23 cellular contexts compared by ENCODE assay signal in the genomic region with DNA sequence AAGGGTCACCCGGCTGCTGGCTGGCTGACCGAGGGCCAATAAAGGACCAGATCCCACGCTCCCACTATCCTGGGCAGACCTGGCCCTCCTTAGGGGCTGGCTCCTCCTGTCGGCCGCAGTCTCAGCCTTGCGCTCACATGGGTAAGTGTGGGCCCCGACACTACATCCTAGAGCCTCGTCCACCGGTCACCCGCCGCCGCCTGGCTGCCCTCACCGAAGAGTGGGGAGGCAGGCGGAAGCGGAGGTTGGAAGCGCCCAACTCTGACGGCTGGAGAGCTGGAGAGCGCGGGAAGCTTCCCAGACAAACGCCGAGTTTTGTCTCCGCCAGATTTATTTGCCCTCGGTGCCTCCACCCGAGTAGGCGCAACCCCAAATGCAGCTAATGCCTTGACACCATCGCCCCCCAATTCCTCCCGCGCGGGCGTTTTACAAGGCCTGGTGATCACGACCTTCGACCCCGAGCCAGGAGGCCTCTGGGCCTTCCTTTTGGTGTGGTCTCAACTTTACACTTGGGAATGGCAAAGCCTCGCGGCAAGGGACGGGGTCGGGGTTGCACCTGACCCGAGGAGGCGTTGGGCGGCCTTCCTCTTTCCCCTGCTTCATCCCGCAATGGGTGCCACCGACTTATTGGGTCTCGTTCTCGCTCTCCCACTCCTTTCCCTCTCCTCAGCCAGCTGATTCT.
DNase-seq lines count a peak whose midpoint lies in the region; ATAC-seq, FAIRE-seq and TF ChIP-seq lines count a peak whose summit lies in the region.
"Had no signal": no experiment of that assay in that cellular context is flagged by ENCODE, and none has a peak within 500 bp of the region (broad histone marks: within the 10 kb centered on the region; RNA-seq: fewer than 3 reads in every experiment).

No MANE protein-coding gene starts in this region.

- TF ChIP-seq CTCF in chondrocyte (IDR thresholded peaks at IDR 0.05) (no peak), kidney (IDR thresholded peaks at IDR 0.05; ENCODE audit: borderline replicate concordance, extremely low read depth, insufficient read depth) (no peak), progenitor cell of endocrine pancreas (IDR thresholded peaks at IDR 0.05; ENCODE audit: unreplicated experiment) (no peak), gastroesophageal sphincter (IDR thresholded peaks at IDR 0.05) (no peak)

- H3K4me1 Mint-ChIP-seq in chondrocyte (ENCODE audit: low read depth), result peaks cover 9% of the 10 kb centered on the region
- peaks cover 2% of the 10 kb centered on the region for H3K4me1 Mint-ChIP-seq in progenitor cell of endocrine pancreas (ENCODE audit: low read depth)

- peaks cover 35% of the 10 kb centered on the region for H3K27me3 ChIP-seq in H7 (ENCODE audit: control insufficient read depth, insufficient read depth, low read length)
- H3K27me3 ChIP-seq in gastroesophageal sphincter, result peaks cover 61% of the 10 kb centered on the region

- H3K27ac Mint-ChIP-seq in chondrocyte (ENCODE audit: unreplicated experiment), result no peak overlapping the region
- H3K27ac Mint-ChIP-seq in progenitor cell of endocrine pancreas, result no peak overlapping the region
- H3K27ac Mint-ChIP-seq: CD4-positive, CD25-positive, alpha-beta regulatory T cell; natural killer cell treated with Interleukin-12 subunit alpha and Interleukin-12 subunit beta and Interleukin-15 and Interleukin-18, amount 100 ng/mL, for 72 hours had no signal

- H3K9me3 Mint-ChIP-seq in chondrocyte (ENCODE audit: low read depth) (no peaks in the 10 kb centered on the region), progenitor cell of endocrine pancreas (ENCODE audit: low read depth) (no peaks in the 10 kb centered on the region)
- H3K9me3 Mint-ChIP-seq: CD4-positive, CD25-positive, alpha-beta regulatory T cell; natural killer cell treated with Interleukin-12 subunit alpha and Interleukin-12 subunit beta and Interleukin-15 and Interleukin-18, amount 100 ng/mL, for 72 hours had no signal

- FAIRE-seq in kidney (lab: Jason Lieb, UNC), result no peak
- FAIRE-seq: islet of Langerhans, TTC549 had no signal

- no peak overlapping the region for H3K9ac ChIP-seq in kidney (ENCODE audit: low read length in 2 of 2)

- peak overlapping the region; percentile 46 for H3K4me3 ChIP-seq in H7 (ENCODE audit: insufficient read depth, low read depth, low read length)
- H3K4me3 ChIP-seq in kidney (ENCODE audit: low read length in 2 of 2), result no peak overlapping the region
- H3K4me3 ChIP-seq in gastroesophageal sphincter, result no peak overlapping the region

- H3K9me3 ChIP-seq in kidney (ENCODE audit: control insufficient read depth in 1 of 2, low read length in 2 of 2) (no peaks in the 10 kb centered on the region), gastroesophageal sphincter (no peaks in the 10 kb centered on the region)
- H3K9me3 ChIP-seq: adrenal gland, esophagus squamous epithelium had no signal

- ATAC-seq in gastroesophageal sphincter, result no peak

- H3K36me3 ChIP-seq in H7 (replicated peaks; ENCODE audit: control insufficient read depth, insufficient read depth, low read length), result no peaks in the 10 kb centered on the region
- no peaks in the 10 kb centered on the region for H3K36me3 ChIP-seq in kidney (ENCODE audit: control insufficient read depth in 1 of 2, insufficient read depth in 2 of 2, low read length in 2 of 2)
- no peaks in the 10 kb centered on the region for H3K36me3 ChIP-seq in gastroesophageal sphincter
- H3K36me3 ChIP-seq: adrenal gland, esophagus squamous epithelium had no signal

- H3K36me3 Mint-ChIP-seq in chondrocyte (ENCODE audit: low read depth) (no peaks in the 10 kb centered on the region), progenitor cell of endocrine pancreas (ENCODE audit: insufficient read depth) (peaks cover 1% of the 10 kb centered on the region)
- H3K36me3 Mint-ChIP-seq: CD4-positive, CD25-positive, alpha-beta regulatory T cell; natural killer cell treated with Interleukin-12 subunit alpha and Interleukin-12 subunit beta and Interleukin-15 and Interleukin-18, amount 100 ng/mL, for 72 hours had no signal

- 19 to 30% methylated on average over 5 to 24 of the region's 44 CpGs for WGBS in gastroesophageal sphincter (ENCODE audit: low coverage in 1 of 2), 2 donors

- TF ChIP-seq EP300 in gastroesophageal sphincter (IDR thresholded peaks at IDR 0.05), result no peak

- peak; percentile 67 for DNase-seq in H7
- DNase-seq in chondrocyte (ENCODE audit: low spot score), result peak; percentile 85
- DNase-seq in kidney, result peak; percentile 68
- no peak for DNase-seq in progenitor cell of endocrine pancreas (ENCODE audit: low spot score, unreplicated experiment)
- no peak for DNase-seq in C1 segment of cervical spinal cord (lab: John Stamatoyannopoulos, UW)
- no peak for DNase-seq in T-helper 9 cell
- DNase-seq in SIG-M5 treated with dmso at 0.1 percent for 504 hours (lab: John Stamatoyannopoulos, UW; ENCODE audit: unreplicated experiment), result no peak
- DNase-seq: activated CD4-positive, alpha-beta T cell treated with anti-CD3 and anti-CD28 coated beads for 48 hours; activated effector memory CD4-positive, alpha-beta T cell treated with Interleukin-2 at 50 U/mL for 16 hours; adrenal gland; caudate nucleus; CD4-positive, CD25-positive, alpha-beta regulatory T cell; DMS79 treated with DMSO at 0.1 percent for 48 hours; esophagus squamous epithelium; Karpas-422; NCI-H1048; NCI-H2081 treated with DMSO at 0.1 percent for 48 hours; NCI-H510A; substantia nigra had no signal

- H3K4me3 Mint-ChIP-seq in chondrocyte (ENCODE audit: unreplicated experiment) (peak overlapping the region; percentile 71), progenitor cell of endocrine pancreas (ENCODE audit: low read depth) (peak overlapping the region; percentile 67)
- H3K4me3 Mint-ChIP-seq: CD4-positive, CD25-positive, alpha-beta regulatory T cell; natural killer cell treated with Interleukin-12 subunit alpha and Interleukin-12 subunit beta and Interleukin-15 and Interleukin-18, amount 100 ng/mL, for 72 hours had no signal

- H3K27me3 Mint-ChIP-seq in chondrocyte (ENCODE audit: low read depth) (peaks cover 33% of the 10 kb centered on the region), progenitor cell of endocrine pancreas (peaks cover 73% of the 10 kb centered on the region)

- intact Hi-C loops in kidney (cut with DNase I), result no loop called here

- TF ChIP-seq POLR2A in gastroesophageal sphincter (IDR thresholded peaks at IDR 0.05), result no peak

- H3K27ac ChIP-seq in kidney (ENCODE audit: low read depth in 2 of 2, low read length in 2 of 2) (no peak overlapping the region), gastroesophageal sphincter (no peak overlapping the region)
- H3K27ac ChIP-seq: adrenal gland, esophagus squamous epithelium had no signal

- H3K4me1 ChIP-seq in kidney (ENCODE audit: control insufficient read depth in 1 of 2, insufficient read depth in 1 of 2, low read depth in 1 of 2, low read length in 2 of 2), result no peaks in the 10 kb centered on the region
- H3K4me1 ChIP-seq in gastroesophageal sphincter, result peaks cover 0 to 11% (median 0%) of the 10 kb centered on the region in 3 donors

Comparison
In these comparisons a context has a peak if more than half of its experiments do, and no peak if none do; other contexts are left out.
1. DNase-seq: peak in H7 (single experiment), chondrocyte (single experiment) and kidney (single experiment); none in progenitor cell of endocrine pancreas (single experiment), C1 segment of cervical spinal cord (0 of 14), T-helper 9 cell (single experiment) and SIG-M5 treated with dmso at 0.1 percent for 504 hours (single experiment).